Comparison of ENCODE assay signal across 17 cellular contexts in the genomic region with DNA sequence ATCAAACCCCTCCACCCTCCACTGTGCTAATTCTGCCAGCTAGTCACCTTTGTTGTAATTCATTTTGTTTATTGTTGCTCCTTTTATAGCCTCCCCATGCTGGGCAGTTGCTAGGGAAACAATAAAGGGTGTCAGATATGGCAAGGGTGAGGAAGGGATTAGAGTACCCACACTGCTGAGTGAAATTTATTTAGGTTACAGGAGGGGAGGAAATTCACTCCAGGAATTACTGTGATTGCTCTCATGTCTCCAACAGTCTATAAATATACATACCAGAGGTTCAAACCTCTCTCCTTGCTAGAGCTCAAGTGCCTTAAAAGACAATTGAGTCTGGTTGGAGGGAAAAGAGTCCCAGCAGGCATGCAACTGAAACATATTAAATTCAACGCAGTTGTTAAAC.
A peak's percentile ranks its signal among the peaks of the same experiment; 100 is the strongest.
DNase-seq lines count a peak whose midpoint lies in the region; ATAC-seq and TF ChIP-seq lines count a peak whose summit lies in the region.
"Had no signal": no experiment of that assay in that cellular context is flagged by ENCODE, and none has a peak within 500 bp of the region (broad histone marks: within the 10 kb centered on the region; RNA-seq: fewer than 3 reads in every experiment).

No MANE protein-coding gene starts in this region.

- no peak overlapping the region for H2AK5ac ChIP-seq in IMR-90 (ENCODE audit: low read depth, low read length)

- H3K36me3 Mint-ChIP-seq in activated T-cell treated with anti-CD3 and anti-CD28 coated beads, Interleukin-2, amount 50 U/mL, for 24 hours (ENCODE audit: low read depth) = no peaks in the 10 kb centered on the region

- H3K27ac ChIP-seq in IMR-90 (ENCODE audit: insufficient read depth, low read length) (no peak overlapping the region), muscle layer of colon (ENCODE audit: low read depth, low read length) (peak overlapping the region; percentile 39)
- H3K27ac ChIP-seq: BLaER1, neutrophil, thyroid gland had no signal

- no peak overlapping the region for H4K8ac ChIP-seq in IMR-90 (ENCODE audit: low read depth in 2 of 2, low read length in 2 of 2)

- H2BK5ac ChIP-seq in IMR-90 (ENCODE audit: low read depth, low read length, poor library complexity, severe bottlenecking) = no peak overlapping the region

- H3K36me3 ChIP-seq in IMR-90 (ENCODE audit: control insufficient read depth, insufficient read depth, low read length) = no peaks in the 10 kb centered on the region
- no peaks in the 10 kb centered on the region for H3K36me3 ChIP-seq in muscle layer of colon (ENCODE audit: insufficient read depth, low read length)
- H3K36me3 ChIP-seq: BLaER1, neutrophil, thyroid gland had no signal

- H3K4me3 Mint-ChIP-seq in activated T-cell treated with anti-CD3 and anti-CD28 coated beads, Interleukin-2, amount 50 U/mL, for 24 hours = no peak overlapping the region

- no peak overlapping the region for H3K27ac Mint-ChIP-seq in activated T-cell treated with anti-CD3 and anti-CD28 coated beads, Interleukin-2, amount 50 U/mL, for 24 hours

- peak overlapping the region; percentile 75; the same call in 1 of the 3 replicates for H2BK15ac ChIP-seq in IMR-90 (ENCODE audit: low read depth, low read length)

- no peak for TF ChIP-seq CTCF in IMR-90 (conservative IDR thresholded peaks at IDR 0.05; ENCODE audit: low read depth, low read length)

- peaks cover 5% of the 10 kb centered on the region; the same call in 1 of the 2 replicates for H3K9me1 ChIP-seq in IMR-90 (ENCODE audit: insufficient read depth, low read length)

- no peaks in the 10 kb centered on the region for H3K27me3 ChIP-seq in IMR-90 (ENCODE audit: control insufficient read depth, insufficient read depth, low read length)
- H3K27me3 ChIP-seq in muscle layer of colon (ENCODE audit: control insufficient read depth in 1 of 2, insufficient read depth in 2 of 2, low read length in 2 of 2) = no peaks in the 10 kb centered on the region
- H3K27me3 ChIP-seq: BLaER1, neutrophil, thyroid gland had no signal

- H3K9me3 Mint-ChIP-seq in activated T-cell treated with anti-CD3 and anti-CD28 coated beads, Interleukin-2, amount 50 U/mL, for 24 hours = no peaks in the 10 kb centered on the region

- no peak overlapping the region for H2AK9ac ChIP-seq in IMR-90 (replicated peaks; ENCODE audit: low read depth, low read length, poor library complexity)

- no peaks in the 10 kb centered on the region for H3K9me3 ChIP-seq in IMR-90 (ENCODE audit: control insufficient read depth, insufficient read depth, low read length)
- H3K9me3 ChIP-seq in muscle layer of colon (ENCODE audit: low read length) = no peaks in the 10 kb centered on the region
- H3K9me3 ChIP-seq: BLaER1, neutrophil, SK-N-SH, thyroid gland had no signal

- H2BK120ac ChIP-seq in IMR-90 (ENCODE audit: low read depth, low read length) = peak overlapping the region; percentile 99; the same call in 1 of the 2 replicates

- peak overlapping the region; percentile 30; the same call in 1 of the 2 replicates for H2BK20ac ChIP-seq in IMR-90 (ENCODE audit: low read depth, low read length)

- intact Hi-C loops in IMR-90 (cut with micrococcal nuclease) = no loop called here

- H3K4ac ChIP-seq in IMR-90 (ENCODE audit: low read depth, low read length) = no peak overlapping the region

- CTCF ChIA-PET in IMR-90 (lab: Yijun Ruan, JAX) = no interaction called here

- peak; percentile 45 for DNase-seq in DMS153 treated with DMSO at 0.1 percent for 48 hours (lab: John Stamatoyannopoulos, UW; ENCODE audit: unreplicated experiment)
- no peak for DNase-seq in IMR-90
- DNase-seq in NCI-H774 (lab: John Stamatoyannopoulos, UW) = peak; percentile 43
- DNase-seq in medulla oblongata (ENCODE audit: extremely low spot score) = no peak
- no peak for DNase-seq in activated T-cell treated with anti-CD3 and anti-CD28 coated beads, Interleukin-2, amount 50 U/mL, for 24 hours
- no peak for DNase-seq in NCI-H1436 treated with DMSO at 0.1 percent for 48 hours (lab: John Stamatoyannopoulos, UW)
- DNase-seq in activated CD4-positive, alpha-beta T cell treated with anti-CD3 and anti-CD28 coated beads for 4 hours = no peak
- DNase-seq: activated T-cell treated with anti-CD3 and anti-CD28 coated beads, Interleukin-2, amount 50 U/mL, for 48 hours; NCI-H446 treated with DMSO at 0.1 percent for 48 hours; PC-3; SK-N-SH; stimulated activated CD4-positive, alpha-beta T cell treated with anti-CD3 and anti-CD28 coated beads, Interleukin-4, amount 100 ng/mL, for 24 hours; thyroid gland had no signal

- POLR2A ChIA-PET in IMR-90 (lab: Charles Lee; ENCODE audit: unreplicated experiment) = no interaction called here

- no peak for TF ChIP-seq RAD21 in IMR-90 (IDR thresholded peaks at IDR 0.05; ENCODE audit: low read length)

- in situ Hi-C loops in IMR-90 (cut with MboI; ENCODE audit: low sequenced_read_pairs) = no loop called here

- H3K4me3 ChIP-seq in IMR-90 (ENCODE audit: insufficient read depth, low read depth, low read length) (no peak overlapping the region), muscle layer of colon (ENCODE audit: low read depth in 1 of 2, low read length in 2 of 2) (no peak overlapping the region)
- H3K4me3 ChIP-seq: BLaER1, thyroid gland had no signal

- no peak overlapping the region for H3K9ac ChIP-seq in IMR-90 (ENCODE audit: low read depth, low read length)
- H3K9ac ChIP-seq in muscle layer of colon (ENCODE audit: low read length) = no peak overlapping the region
- H3K9ac ChIP-seq: BLaER1, SK-N-SH had no signal

- H3K4me2 ChIP-seq in IMR-90 (ENCODE audit: low read depth, low read length) = no peak overlapping the region
- H3K4me2 ChIP-seq: BLaER1, SK-N-SH had no signal

- H4K91ac ChIP-seq in IMR-90 (ENCODE audit: insufficient read depth, low read depth, low read length) = no peak overlapping the region

- dilution Hi-C loops in IMR-90 (cut with HindIII; ENCODE audit: low sequenced_read_pairs, unreplicated experiment) = no loop called here

- H3K27me3 Mint-ChIP-seq in activated T-cell treated with anti-CD3 and anti-CD28 coated beads, Interleukin-2, amount 50 U/mL, for 24 hours = peaks cover 15% of the 10 kb centered on the region

- no peak overlapping the region for H2AFZ ChIP-seq in IMR-90 (replicated peaks; ENCODE audit: low read length, poor library complexity)

- WGBS in IMR-90 (ENCODE audit: extremely low coverage in 2 of 2, insufficient read length in 1 of 2), 2 experiments = no CpG with 5 or more reads among the region's 1 CpG

- H4K5ac ChIP-seq in IMR-90 (ENCODE audit: low read depth, low read length) = no peak overlapping the region

- H3K4me1 Mint-ChIP-seq in activated T-cell treated with anti-CD3 and anti-CD28 coated beads, Interleukin-2, amount 50 U/mL, for 24 hours (ENCODE audit: low read depth) = peaks cover 11% of the 10 kb centered on the region

- no peaks in the 10 kb centered on the region for H3K79me1 ChIP-seq in IMR-90 (ENCODE audit: low read depth in 1 of 2, low read length in 2 of 2)

- H3K56ac ChIP-seq in IMR-90 (ENCODE audit: extremely low read depth, insufficient read depth, low read length) = no peak overlapping the region

- no peak for ATAC-seq in IMR-90 (ENCODE audit: low read depth)
- ATAC-seq: PC-3, sciatic nerve had no signal

- no TSS peak for BruUV-seq in IMR-90 (replicated peaks; lab: Mats Ljungman, UMichigan)

- H3K4me1 ChIP-seq in IMR-90 (ENCODE audit: control insufficient read depth, insufficient read depth, low read length) (peaks cover 13% of the 10 kb centered on the region), muscle layer of colon (ENCODE audit: insufficient read depth, low read length) (peaks cover 29% of the 10 kb centered on the region)

- no peaks in the 10 kb centered on the region for H4K20me1 ChIP-seq in IMR-90 (ENCODE audit: insufficient read depth, low read length)
- H4K20me1 ChIP-seq: BLaER1 had no signal

- TF ChIP-seq POLR2A in IMR-90 (IDR thresholded peaks at IDR 0.05; ENCODE audit: low read depth, low read length) = no peak

- H3K23ac ChIP-seq in IMR-90 (ENCODE audit: low read depth, low read length) = no peak overlapping the region

- H3K14ac ChIP-seq in IMR-90 (replicated peaks; ENCODE audit: low read depth, low read length) = no peak overlapping the region

- H3K18ac ChIP-seq in IMR-90 (ENCODE audit: low read depth, low read length) = no peak overlapping the region

TF ChIP-seq in IMR-90, 13 proteins besides CTCF, POLR2A, EP300 and RAD21:
- TF ChIP-seq MXI1 (IDR thresholded peaks at IDR 0.05; ENCODE audit: borderline replicate concordance, low read depth, low read length) (no peak), RFX5 (IDR thresholded peaks at IDR 0.05; ENCODE audit: low read depth, low read length) (peak; percentile 60; the same call in 1 of the 2 replicates)

Comparison
In these comparisons a context has a peak if more than half of its experiments do, and no peak if none do; other contexts are left out.
1. DNase-seq: peak in DMS153 treated with DMSO at 0.1 percent for 48 hours (single experiment) and NCI-H774 (single experiment); none in IMR-90 (single experiment), medulla oblongata (single experiment), activated T-cell treated with anti-CD3 and anti-CD28 coated beads, Interleukin-2, amount 50 U/mL, for 24 hours (single experiment), NCI-H1436 treated with DMSO at 0.1 percent for 48 hours (single experiment) and activated CD4-positive, alpha-beta T cell treated with anti-CD3 and anti-CD28 coated beads for 4 hours (0 of 2).